8 cellular contexts compared by ENCODE assay signal in genomic region chr10:104339469-104340098, GRCh38. TPM values are rescaled to one million over a fixed set of nuclear protein-coding genes. Genes with fewer than 3 reads are reported as not detected.
DNase-seq lines count a peak whose midpoint lies in the region; TF ChIP-seq lines count a peak whose summit lies in the region.

No MANE protein-coding gene starts in this region.

- no peak for TF ChIP-seq POLR2A in NB4 (IDR thresholded peaks at IDR 0.05; ENCODE audit: extremely low read depth, insufficient read length)
- no peak for TF ChIP-seq POLR2A in transverse colon (IDR thresholded peaks at IDR 0.05)

- no peak for TF ChIP-seq EP300 in transverse colon (IDR thresholded peaks at IDR 0.05; ENCODE audit: low read depth)

- TF ChIP-seq CTCF in C4-2B (conservative IDR thresholded peaks at IDR 0.05) = no peak
- no peak for TF ChIP-seq CTCF in NB4 (IDR thresholded peaks at IDR 0.05; ENCODE audit: low read depth, low read length)
- TF ChIP-seq CTCF in choroid plexus epithelial cell (conservative IDR thresholded peaks at IDR 0.05; ENCODE audit: low read depth, low read length) = no peak
- TF ChIP-seq CTCF in transverse colon (IDR thresholded peaks at IDR 0.05) = no peak

- intact Hi-C loops in transverse colon (cut with DNase I; ENCODE audit: low total_unique reads) = no loop called here

- WGBS in transverse colon (ENCODE audit: low coverage in 1 of 2), 2 donors = 13 to 20% methylated on average over 7 to 11 of the region's 11 CpGs

- H3K36me3 ChIP-seq in transverse colon = no peaks in the 10 kb centered on the region

- H3K27me3 ChIP-seq in transverse colon = no peaks in the 10 kb centered on the region

- peak overlapping the region; percentile 90 for H3K27ac ChIP-seq in C4-2B
- peak overlapping the region; percentile 95 to 98 (median 98) for H3K27ac ChIP-seq in transverse colon

- peaks cover 5 to 48% (median 27%) of the 10 kb centered on the region in 4 donors for H3K4me1 ChIP-seq in transverse colon

- in situ Hi-C loops in transverse colon (cut with MboI; ENCODE audit: low pct_ligation_motif_present in 1 of 4, low pct_unique_long_range_greater_than_20kb in 1 of 4, low sequenced_read_pairs in 3 of 4) = loop anchor here in 1 of 4 donors (10.0 kb wide), 1 partner anchor 45 kb away; no protein-coding TSS in a partner anchor

- peak; percentile 11 for DNase-seq in NB4 (ENCODE audit: low read depth)
- DNase-seq in choroid plexus epithelial cell (ENCODE audit: low read depth) = peak; percentile 85
- DNase-seq in medulla oblongata (ENCODE audit: extremely low spot score) = peak; percentile 82
- DNase-seq in transverse colon = peak; percentile 43
- DNase-seq in GOT3 (lab: John Stamatoyannopoulos, UW) = no peak
- no peak for DNase-seq in activated gamma-delta T cell treated with Interleukin-2 at 50 U/mL for 16 hours
- no peak for DNase-seq in Kasumi-1 (lab: John Stamatoyannopoulos, UW)

- H3K4me3 ChIP-seq in NB4 (ENCODE audit: low read depth, low read length) (peak overlapping the region; percentile 83), choroid plexus epithelial cell (ENCODE audit: low read depth, low read length) (peak overlapping the region; percentile 98), transverse colon (peak overlapping the region in 3 of 4 donors; percentile 86 to 96 (median 95))

- no peaks in the 10 kb centered on the region for H3K9me3 ChIP-seq in transverse colon

RNA-seq across cellular contexts. Expression of gene ITPRIP, which starts 1.3 kb away (rescaled TPM):
- total RNA-seq in transverse colon = 10 to 100 TPM in 1 of 4 donors, 1 to 10 TPM in 3; 1.8 to 25.1 (median 6.6) TPM

RNA-seq across cellular contexts. Expression of gene CFAP58, which starts 14.0 kb away (rescaled TPM):
- under 1 TPM in 2 of 4 donors, not detected in 2; 0.16 to 0.27 TPM for total RNA-seq in transverse colon

Comparison
In these comparisons a context has a peak if more than half of its experiments do, and no peak if none do; other contexts are left out.
1. DNase-seq: peak in NB4 (single experiment), choroid plexus epithelial cell (single experiment), medulla oblongata (single experiment) and transverse colon (single experiment); none in GOT3 (single experiment), activated gamma-delta T cell treated with Interleukin-2 at 50 U/mL for 16 hours (single experiment) and Kasumi-1 (0 of 2).
2. Peak in every context shown above with its lines, with median percentiles within 50 percentile points of each other: H3K4me3 ChIP-seq.